In the genomic region with DNA sequence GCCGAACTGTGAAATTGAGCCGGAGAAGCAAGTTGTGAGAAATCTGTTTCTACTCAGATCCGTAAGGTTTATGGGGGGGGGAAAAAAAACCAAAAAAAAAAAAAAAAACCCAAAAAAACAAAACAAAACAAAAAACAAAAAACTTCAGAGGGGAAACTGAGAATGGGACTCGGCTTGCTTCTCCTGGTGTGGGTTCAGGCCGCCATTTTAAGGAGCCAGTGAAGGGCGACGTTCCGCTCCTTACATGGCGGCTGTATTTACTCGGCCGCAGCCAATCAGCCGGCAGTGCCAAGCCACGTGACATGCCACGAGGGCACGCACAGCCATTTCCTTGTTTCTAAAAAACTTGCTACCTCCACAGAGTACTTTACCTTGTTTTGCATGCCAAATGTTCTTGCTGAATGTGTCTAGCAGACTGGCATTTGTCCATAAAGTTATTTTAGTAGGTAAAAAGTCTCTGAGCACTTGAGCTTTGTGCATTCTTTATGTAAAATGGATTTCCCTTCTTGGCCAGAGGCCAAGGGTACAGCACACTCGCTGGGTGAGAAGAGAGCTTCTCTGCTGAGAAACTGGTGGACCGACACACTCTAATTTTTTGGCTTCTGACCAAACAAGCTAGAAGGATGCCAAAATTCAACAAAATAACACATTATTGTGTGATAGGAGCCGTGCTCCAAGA, we compare ENCODE assay signal across 1 cellular context.
TF ChIP-seq lines count a peak whose summit lies in the region.

No MANE protein-coding gene starts in this region.

TF ChIP-seq in HepG2, 621 proteins besides CTCF, POLR2A, EP300 and RAD21 (continued from another document and continues in another):
- TF ChIP-seq, protein P1, sequence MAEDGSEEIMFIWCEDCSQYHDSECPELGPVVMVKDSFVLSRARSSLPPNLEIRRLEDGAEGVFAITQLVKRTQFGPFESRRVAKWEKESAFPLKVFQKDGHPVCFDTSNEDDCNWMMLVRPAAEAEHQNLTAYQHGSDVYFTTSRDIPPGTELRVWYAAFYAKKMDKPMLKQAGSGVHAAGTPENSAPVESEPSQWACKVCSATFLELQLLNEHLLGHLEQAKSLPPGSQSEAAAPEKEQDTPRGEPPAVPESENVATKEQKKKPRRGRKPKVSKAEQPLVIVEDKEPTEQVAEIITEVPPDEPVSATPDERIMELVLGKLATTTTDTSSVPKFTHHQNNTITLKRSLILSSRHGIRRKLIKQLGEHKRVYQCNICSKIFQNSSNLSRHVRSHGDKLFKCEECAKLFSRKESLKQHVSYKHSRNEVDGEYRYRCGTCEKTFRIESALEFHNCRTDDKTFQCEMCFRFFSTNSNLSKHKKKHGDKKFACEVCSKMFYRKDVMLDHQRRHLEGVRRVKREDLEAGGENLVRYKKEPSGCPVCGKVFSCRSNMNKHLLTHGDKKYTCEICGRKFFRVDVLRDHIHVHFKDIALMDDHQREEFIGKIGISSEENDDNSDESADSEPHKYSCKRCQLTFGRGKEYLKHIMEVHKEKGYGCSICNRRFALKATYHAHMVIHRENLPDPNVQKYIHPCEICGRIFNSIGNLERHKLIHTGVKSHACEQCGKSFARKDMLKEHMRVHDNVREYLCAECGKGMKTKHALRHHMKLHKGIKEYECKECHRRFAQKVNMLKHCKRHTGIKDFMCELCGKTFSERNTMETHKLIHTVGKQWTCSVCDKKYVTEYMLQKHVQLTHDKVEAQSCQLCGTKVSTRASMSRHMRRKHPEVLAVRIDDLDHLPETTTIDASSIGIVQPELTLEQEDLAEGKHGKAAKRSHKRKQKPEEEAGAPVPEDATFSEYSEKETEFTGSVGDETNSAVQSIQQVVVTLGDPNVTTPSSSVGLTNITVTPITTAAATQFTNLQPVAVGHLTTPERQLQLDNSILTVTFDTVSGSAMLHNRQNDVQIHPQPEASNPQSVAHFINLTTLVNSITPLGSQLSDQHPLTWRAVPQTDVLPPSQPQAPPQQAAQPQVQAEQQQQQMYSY (CRISPR knock-in tag; IDR thresholded peaks at IDR 0.05) = no peak
- TF ChIP-seq, protein P2, sequence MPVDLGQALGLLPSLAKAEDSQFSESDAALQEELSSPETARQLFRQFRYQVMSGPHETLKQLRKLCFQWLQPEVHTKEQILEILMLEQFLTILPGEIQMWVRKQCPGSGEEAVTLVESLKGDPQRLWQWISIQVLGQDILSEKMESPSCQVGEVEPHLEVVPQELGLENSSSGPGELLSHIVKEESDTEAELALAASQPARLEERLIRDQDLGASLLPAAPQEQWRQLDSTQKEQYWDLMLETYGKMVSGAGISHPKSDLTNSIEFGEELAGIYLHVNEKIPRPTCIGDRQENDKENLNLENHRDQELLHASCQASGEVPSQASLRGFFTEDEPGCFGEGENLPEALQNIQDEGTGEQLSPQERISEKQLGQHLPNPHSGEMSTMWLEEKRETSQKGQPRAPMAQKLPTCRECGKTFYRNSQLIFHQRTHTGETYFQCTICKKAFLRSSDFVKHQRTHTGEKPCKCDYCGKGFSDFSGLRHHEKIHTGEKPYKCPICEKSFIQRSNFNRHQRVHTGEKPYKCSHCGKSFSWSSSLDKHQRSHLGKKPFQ (CRISPR knock-in tag; IDR thresholded peaks at IDR 0.05; ENCODE audit: insufficient replicate concordance) = no peak
- TF ChIP-seq, protein P3, sequence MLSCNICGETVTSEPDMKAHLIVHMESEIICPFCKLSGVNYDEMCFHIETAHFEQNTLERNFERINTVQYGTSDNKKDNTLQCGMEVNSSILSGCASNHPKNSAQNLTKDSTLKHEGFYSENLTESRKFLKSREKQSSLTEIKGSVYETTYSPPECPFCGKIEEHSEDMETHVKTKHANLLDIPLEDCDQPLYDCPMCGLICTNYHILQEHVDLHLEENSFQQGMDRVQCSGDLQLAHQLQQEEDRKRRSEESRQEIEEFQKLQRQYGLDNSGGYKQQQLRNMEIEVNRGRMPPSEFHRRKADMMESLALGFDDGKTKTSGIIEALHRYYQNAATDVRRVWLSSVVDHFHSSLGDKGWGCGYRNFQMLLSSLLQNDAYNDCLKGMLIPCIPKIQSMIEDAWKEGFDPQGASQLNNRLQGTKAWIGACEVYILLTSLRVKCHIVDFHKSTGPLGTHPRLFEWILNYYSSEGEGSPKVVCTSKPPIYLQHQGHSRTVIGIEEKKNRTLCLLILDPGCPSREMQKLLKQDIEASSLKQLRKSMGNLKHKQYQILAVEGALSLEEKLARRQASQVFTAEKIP (CRISPR knock-in tag; IDR thresholded peaks at IDR 0.05; ENCODE audit: borderline replicate concordance) = no peak
- peak; percentile 51; the same call in 1 of the 2 replicates for TF ChIP-seq KLF12 (CRISPR knock-in tag; IDR thresholded peaks at IDR 0.05; ENCODE audit: borderline replicate concordance)
- no peak for TF ChIP-seq NFE2 (CRISPR knock-in tag; IDR thresholded peaks at IDR 0.05)
- TF ChIP-seq SRF (IDR thresholded peaks at IDR 0.05; ENCODE audit: low read depth, low read length) = peak; percentile 69; the same call in 1 of the 2 replicates
- TF ChIP-seq, protein P4, sequence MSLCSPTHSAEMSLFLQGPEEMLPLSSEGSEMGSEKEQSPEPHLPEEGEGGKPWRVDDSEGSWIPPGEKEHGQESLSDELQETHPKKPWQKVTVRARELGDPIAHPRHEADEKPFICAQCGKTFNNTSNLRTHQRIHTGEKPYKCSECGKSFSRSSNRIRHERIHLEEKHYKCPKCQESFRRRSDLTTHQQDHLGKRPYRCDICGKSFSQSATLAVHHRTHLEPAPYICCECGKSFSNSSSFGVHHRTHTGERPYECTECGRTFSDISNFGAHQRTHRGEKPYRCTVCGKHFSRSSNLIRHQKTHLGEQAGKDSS (CRISPR knock-in tag; IDR thresholded peaks at IDR 0.05; ENCODE audit: borderline replicate concordance, low read depth) = no peak
- TF ChIP-seq, protein P5, sequence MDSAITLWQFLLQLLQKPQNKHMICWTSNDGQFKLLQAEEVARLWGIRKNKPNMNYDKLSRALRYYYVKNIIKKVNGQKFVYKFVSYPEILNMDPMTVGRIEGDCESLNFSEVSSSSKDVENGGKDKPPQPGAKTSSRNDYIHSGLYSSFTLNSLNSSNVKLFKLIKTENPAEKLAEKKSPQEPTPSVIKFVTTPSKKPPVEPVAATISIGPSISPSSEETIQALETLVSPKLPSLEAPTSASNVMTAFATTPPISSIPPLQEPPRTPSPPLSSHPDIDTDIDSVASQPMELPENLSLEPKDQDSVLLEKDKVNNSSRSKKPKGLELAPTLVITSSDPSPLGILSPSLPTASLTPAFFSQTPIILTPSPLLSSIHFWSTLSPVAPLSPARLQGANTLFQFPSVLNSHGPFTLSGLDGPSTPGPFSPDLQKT (CRISPR knock-in tag; IDR thresholded peaks at IDR 0.05; ENCODE audit: borderline replicate concordance) = no peak
- peak; percentile 88 for TF ChIP-seq ELF3 (CRISPR knock-in tag; IDR thresholded peaks at IDR 0.05)
- TF ChIP-seq ZNF572 (CRISPR knock-in tag; IDR thresholded peaks at IDR 0.05) = no peak
- TF ChIP-seq ATF5 (CRISPR knock-in tag; IDR thresholded peaks at IDR 0.05; ENCODE audit: low read depth) = no peak
- no peak; the same call in 1 of the 2 replicates for TF ChIP-seq PHF20 (CRISPR knock-in tag; IDR thresholded peaks at IDR 0.05)
- no peak for TF ChIP-seq HOXA9 (CRISPR knock-in tag; IDR thresholded peaks at IDR 0.05; ENCODE audit: borderline replicate concordance)
- TF ChIP-seq, protein P6, sequence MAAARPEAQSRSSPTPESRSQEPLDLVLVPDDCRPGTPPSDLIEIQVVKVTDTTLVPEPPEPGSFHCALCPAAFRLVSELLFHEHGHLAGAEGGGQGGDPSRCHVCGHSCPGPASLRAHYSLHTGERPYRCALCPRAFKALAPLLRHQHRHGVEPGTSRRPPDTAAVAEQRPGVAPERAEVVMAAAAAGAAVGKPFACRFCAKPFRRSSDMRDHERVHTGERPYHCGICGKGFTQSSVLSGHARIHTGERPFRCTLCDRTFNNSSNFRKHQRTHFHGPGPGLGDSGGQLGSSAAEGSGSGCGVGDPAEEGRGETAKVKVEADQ (CRISPR knock-in tag; IDR thresholded peaks at IDR 0.05; ENCODE audit: borderline replicate concordance) = 0 out of 2 replicates have a peak, but pooled peaks have one; percentile 13
- TF ChIP-seq RFXAP (CRISPR knock-in tag; IDR thresholded peaks at IDR 0.05; ENCODE audit: borderline replicate concordance) = no peak; the same call in 1 of the 2 replicates
- TF ChIP-seq ZNF816 (CRISPR knock-in tag; IDR thresholded peaks at IDR 0.05; ENCODE audit: borderline replicate concordance) = no peak
- TF ChIP-seq MAFG (CRISPR knock-in tag; IDR thresholded peaks at IDR 0.05) = no peak
- TF ChIP-seq, protein P7, sequence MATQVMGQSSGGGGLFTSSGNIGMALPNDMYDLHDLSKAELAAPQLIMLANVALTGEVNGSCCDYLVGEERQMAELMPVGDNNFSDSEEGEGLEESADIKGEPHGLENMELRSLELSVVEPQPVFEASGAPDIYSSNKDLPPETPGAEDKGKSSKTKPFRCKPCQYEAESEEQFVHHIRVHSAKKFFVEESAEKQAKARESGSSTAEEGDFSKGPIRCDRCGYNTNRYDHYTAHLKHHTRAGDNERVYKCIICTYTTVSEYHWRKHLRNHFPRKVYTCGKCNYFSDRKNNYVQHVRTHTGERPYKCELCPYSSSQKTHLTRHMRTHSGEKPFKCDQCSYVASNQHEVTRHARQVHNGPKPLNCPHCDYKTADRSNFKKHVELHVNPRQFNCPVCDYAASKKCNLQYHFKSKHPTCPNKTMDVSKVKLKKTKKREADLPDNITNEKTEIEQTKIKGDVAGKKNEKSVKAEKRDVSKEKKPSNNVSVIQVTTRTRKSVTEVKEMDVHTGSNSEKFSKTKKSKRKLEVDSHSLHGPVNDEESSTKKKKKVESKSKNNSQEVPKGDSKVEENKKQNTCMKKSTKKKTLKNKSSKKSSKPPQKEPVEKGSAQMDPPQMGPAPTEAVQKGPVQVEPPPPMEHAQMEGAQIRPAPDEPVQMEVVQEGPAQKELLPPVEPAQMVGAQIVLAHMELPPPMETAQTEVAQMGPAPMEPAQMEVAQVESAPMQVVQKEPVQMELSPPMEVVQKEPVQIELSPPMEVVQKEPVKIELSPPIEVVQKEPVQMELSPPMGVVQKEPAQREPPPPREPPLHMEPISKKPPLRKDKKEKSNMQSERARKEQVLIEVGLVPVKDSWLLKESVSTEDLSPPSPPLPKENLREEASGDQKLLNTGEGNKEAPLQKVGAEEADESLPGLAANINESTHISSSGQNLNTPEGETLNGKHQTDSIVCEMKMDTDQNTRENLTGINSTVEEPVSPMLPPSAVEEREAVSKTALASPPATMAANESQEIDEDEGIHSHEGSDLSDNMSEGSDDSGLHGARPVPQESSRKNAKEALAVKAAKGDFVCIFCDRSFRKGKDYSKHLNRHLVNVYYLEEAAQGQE (IDR thresholded peaks at IDR 0.05; ENCODE audit: borderline replicate concordance in 1 of 2, low read depth in 1 of 2, low read length in 2 of 2) = no peak; a peak in 1 of 4 replicates
- TF ChIP-seq PBX2 (CRISPR knock-in tag; IDR thresholded peaks at IDR 0.05) = no peak
- TF ChIP-seq RAD51 (IDR thresholded peaks at IDR 0.05; ENCODE audit: borderline replicate concordance) = peak; percentile 93
- no peak for TF ChIP-seq ZNF20 (CRISPR knock-in tag; IDR thresholded peaks at IDR 0.05)
- no peak for TF ChIP-seq POGK (CRISPR knock-in tag; conservative IDR thresholded peaks at IDR 0.05)
- TF ChIP-seq ZNF841 (CRISPR knock-in tag; IDR thresholded peaks at IDR 0.05; ENCODE audit: borderline replicate concordance) = no peak
- TF ChIP-seq SETDB1 (CRISPR knock-in tag; IDR thresholded peaks at IDR 0.05; ENCODE audit: borderline replicate concordance) = no peak
- no peak for TF ChIP-seq ZNF770 (CRISPR knock-in tag; IDR thresholded peaks at IDR 0.05)
- peak; percentile 98 for TF ChIP-seq YY1 (IDR thresholded peaks at IDR 0.05; ENCODE audit: insufficient read depth, insufficient replicate concordance, low read depth, low read length)
- no peak for TF ChIP-seq ETS1 (CRISPR knock-in tag; IDR thresholded peaks at IDR 0.05)
- TF ChIP-seq MXD4 (CRISPR knock-in tag; IDR thresholded peaks at IDR 0.05) = no peak
- no peak for TF ChIP-seq ZNF496 (CRISPR knock-in tag; IDR thresholded peaks at IDR 0.05; ENCODE audit: insufficient replicate concordance)
